ENCODE assay signal across 1 cellular context in the genomic region with DNA sequence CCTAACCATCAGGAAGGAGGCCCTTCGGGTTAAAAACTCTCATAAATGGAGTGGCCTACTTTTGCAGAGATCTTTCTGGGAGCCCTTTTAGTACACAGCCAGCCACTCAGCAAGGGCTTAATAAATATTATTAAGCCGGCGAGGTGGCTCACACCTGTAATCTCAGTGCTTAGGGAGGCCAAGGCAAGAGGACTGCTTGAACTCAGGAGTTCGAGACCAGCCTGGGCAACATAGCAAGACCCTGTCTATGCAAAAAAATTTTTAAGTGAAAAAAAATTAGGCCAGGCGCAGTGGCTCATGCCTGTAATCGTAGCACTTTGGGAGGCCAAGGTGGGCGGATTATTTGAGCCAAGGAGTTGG.
TF ChIP-seq lines count a peak whose summit lies in the region.

No MANE protein-coding gene starts in this region.

TF ChIP-seq in HepG2, 621 proteins besides CTCF, POLR2A, EP300 and RAD21:
- TF ChIP-seq PHF20 (CRISPR knock-in tag; IDR thresholded peaks at IDR 0.05) (no peak), SMAD9 (CRISPR knock-in tag; IDR thresholded peaks at IDR 0.05) (no peak), ZNF33A (CRISPR knock-in tag; IDR thresholded peaks at IDR 0.05; ENCODE audit: borderline replicate concordance) (no peak), MED13 (CRISPR knock-in tag; IDR thresholded peaks at IDR 0.05) (no peak), ZNF564 (CRISPR knock-in tag; IDR thresholded peaks at IDR 0.05) (no peak), POGZ (CRISPR knock-in tag; IDR thresholded peaks at IDR 0.05) (no peak), PRMT3 (CRISPR knock-in tag; IDR thresholded peaks at IDR 0.05; ENCODE audit: borderline replicate concordance, low read depth) (0 out of 2 replicates have a peak, but pooled peaks have one; percentile 53), CENPT (CRISPR knock-in tag; IDR thresholded peaks at IDR 0.05; ENCODE audit: low read depth) (no peak), ZNF121 (CRISPR knock-in tag; IDR thresholded peaks at IDR 0.05) (peak; percentile 6; the same call in 1 of the 2 replicates), NFAT5 (CRISPR knock-in tag; IDR thresholded peaks at IDR 0.05) (no peak), ZC3H13 (CRISPR knock-in tag; IDR thresholded peaks at IDR 0.05) (no peak), DMAP1 (CRISPR knock-in tag; IDR thresholded peaks at IDR 0.05) (0 out of 2 replicates have a peak, but pooled peaks have one; percentile 6), CCDC6 (CRISPR knock-in tag; IDR thresholded peaks at IDR 0.05) (peak; percentile 21; the same call in 1 of the 2 replicates), ZNF317 (CRISPR knock-in tag; IDR thresholded peaks at IDR 0.05) (no peak), JUNB (CRISPR knock-in tag; IDR thresholded peaks at IDR 0.05; ENCODE audit: borderline replicate concordance) (no peak), FOXO1 (CRISPR knock-in tag; IDR thresholded peaks at IDR 0.05) (no peak), ZBTB25 (CRISPR knock-in tag; IDR thresholded peaks at IDR 0.05) (no peak), ZNF207 (IDR thresholded peaks at IDR 0.05; ENCODE audit: borderline replicate concordance) (no peak), ZFP1 (CRISPR knock-in tag; IDR thresholded peaks at IDR 0.05) (no peak), JARID2 (CRISPR knock-in tag; IDR thresholded peaks at IDR 0.05; ENCODE audit: insufficient replicate concordance) (no peak), SP4 (CRISPR knock-in tag; IDR thresholded peaks at IDR 0.05) (no peak), SAFB2 (CRISPR knock-in tag; IDR thresholded peaks at IDR 0.05; ENCODE audit: borderline replicate concordance, low read depth) (no peak), RNF2 (conservative IDR thresholded peaks at IDR 0.05; ENCODE audit: low read depth) (no peak)
- TF ChIP-seq, protein P1, sequence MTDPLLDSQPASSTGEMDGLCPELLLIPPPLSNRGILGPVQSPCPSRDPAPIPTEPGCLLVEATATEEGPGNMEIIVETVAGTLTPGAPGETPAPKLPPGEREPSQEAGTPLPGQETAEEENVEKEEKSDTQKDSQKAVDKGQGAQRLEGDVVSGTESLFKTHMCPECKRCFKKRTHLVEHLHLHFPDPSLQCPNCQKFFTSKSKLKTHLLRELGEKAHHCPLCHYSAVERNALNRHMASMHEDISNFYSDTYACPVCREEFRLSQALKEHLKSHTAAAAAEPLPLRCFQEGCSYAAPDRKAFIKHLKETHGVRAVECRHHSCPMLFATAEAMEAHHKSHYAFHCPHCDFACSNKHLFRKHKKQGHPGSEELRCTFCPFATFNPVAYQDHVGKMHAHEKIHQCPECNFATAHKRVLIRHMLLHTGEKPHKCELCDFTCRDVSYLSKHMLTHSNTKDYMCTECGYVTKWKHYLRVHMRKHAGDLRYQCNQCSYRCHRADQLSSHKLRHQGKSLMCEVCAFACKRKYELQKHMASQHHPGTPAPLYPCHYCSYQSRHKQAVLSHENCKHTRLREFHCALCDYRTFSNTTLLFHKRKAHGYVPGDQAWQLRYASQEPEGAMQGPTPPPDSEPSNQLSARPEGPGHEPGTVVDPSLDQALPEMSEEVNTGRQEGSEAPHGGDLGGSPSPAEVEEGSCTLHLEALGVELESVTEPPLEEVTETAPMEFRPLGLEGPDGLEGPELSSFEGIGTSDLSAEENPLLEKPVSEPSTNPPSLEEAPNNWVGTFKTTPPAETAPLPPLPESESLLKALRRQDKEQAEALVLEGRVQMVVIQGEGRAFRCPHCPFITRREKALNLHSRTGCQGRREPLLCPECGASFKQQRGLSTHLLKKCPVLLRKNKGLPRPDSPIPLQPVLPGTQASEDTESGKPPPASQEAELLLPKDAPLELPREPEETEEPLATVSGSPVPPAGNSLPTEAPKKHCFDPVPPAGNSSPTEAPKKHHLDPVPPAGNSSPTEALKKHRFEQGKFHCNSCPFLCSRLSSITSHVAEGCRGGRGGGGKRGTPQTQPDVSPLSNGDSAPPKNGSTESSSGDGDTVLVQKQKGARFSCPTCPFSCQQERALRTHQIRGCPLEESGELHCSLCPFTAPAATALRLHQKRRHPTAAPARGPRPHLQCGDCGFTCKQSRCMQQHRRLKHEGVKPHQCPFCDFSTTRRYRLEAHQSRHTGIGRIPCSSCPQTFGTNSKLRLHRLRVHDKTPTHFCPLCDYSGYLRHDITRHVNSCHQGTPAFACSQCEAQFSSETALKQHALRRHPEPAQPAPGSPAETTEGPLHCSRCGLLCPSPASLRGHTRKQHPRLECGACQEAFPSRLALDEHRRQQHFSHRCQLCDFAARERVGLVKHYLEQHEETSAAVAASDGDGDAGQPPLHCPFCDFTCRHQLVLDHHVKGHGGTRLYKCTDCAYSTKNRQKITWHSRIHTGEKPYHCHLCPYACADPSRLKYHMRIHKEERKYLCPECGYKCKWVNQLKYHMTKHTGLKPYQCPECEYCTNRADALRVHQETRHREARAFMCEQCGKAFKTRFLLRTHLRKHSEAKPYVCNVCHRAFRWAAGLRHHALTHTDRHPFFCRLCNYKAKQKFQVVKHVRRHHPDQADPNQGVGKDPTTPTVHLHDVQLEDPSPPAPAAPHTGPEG (CRISPR knock-in tag; IDR thresholded peaks at IDR 0.05), result no peak
- TF ChIP-seq, protein P2, sequence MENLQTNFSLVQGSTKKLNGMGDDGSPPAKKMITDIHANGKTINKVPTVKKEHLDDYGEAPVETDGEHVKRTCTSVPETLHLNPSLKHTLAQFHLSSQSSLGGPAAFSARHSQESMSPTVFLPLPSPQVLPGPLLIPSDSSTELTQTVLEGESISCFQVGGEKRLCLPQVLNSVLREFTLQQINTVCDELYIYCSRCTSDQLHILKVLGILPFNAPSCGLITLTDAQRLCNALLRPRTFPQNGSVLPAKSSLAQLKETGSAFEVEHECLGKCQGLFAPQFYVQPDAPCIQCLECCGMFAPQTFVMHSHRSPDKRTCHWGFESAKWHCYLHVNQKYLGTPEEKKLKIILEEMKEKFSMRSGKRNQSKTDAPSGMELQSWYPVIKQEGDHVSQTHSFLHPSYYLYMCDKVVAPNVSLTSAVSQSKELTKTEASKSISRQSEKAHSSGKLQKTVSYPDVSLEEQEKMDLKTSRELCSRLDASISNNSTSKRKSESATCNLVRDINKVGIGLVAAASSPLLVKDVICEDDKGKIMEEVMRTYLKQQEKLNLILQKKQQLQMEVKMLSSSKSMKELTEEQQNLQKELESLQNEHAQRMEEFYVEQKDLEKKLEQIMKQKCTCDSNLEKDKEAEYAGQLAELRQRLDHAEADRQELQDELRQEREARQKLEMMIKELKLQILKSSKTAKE (CRISPR knock-in tag; IDR thresholded peaks at IDR 0.05; ENCODE audit: borderline replicate concordance), result no peak
- TF ChIP-seq, protein P3, sequence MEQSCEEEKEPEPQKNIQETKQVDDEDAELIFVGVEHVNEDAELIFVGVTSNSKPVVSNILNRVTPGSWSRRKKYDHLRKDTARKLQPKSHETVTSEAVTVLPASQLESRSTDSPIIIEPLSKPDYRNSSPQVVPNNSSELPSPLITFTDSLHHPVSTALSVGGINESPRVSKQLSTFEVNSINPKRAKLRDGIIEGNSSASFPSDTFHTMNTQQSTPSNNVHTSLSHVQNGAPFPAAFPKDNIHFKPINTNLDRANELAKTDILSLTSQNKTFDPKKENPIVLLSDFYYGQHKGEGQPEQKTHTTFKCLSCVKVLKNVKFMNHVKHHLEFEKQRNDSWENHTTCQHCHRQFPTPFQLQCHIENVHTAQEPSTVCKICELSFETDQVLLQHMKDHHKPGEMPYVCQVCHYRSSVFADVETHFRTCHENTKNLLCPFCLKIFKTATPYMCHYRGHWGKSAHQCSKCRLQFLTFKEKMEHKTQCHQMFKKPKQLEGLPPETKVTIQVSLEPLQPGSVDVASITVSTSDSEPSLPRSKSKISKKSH (CRISPR knock-in tag; IDR thresholded peaks at IDR 0.05; ENCODE audit: borderline replicate concordance), result no peak
- TF ChIP-seq, protein P4, sequence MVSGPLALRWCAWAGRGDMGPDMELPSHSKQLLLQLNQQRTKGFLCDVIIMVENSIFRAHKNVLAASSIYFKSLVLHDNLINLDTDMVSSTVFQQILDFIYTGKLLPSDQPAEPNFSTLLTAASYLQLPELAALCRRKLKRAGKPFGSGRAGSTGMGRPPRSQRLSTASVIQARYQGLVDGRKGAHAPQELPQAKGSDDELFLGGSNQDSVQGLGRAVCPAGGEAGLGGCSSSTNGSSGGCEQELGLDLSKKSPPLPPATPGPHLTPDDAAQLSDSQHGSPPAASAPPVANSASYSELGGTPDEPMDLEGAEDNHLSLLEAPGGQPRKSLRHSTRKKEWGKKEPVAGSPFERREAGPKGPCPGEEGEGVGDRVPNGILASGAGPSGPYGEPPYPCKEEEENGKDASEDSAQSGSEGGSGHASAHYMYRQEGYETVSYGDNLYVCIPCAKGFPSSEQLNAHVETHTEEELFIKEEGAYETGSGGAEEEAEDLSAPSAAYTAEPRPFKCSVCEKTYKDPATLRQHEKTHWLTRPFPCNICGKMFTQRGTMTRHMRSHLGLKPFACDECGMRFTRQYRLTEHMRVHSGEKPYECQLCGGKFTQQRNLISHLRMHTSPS (CRISPR knock-in tag; IDR thresholded peaks at IDR 0.05; ENCODE audit: low read depth), result no peak
- TF ChIP-seq, protein P5, sequence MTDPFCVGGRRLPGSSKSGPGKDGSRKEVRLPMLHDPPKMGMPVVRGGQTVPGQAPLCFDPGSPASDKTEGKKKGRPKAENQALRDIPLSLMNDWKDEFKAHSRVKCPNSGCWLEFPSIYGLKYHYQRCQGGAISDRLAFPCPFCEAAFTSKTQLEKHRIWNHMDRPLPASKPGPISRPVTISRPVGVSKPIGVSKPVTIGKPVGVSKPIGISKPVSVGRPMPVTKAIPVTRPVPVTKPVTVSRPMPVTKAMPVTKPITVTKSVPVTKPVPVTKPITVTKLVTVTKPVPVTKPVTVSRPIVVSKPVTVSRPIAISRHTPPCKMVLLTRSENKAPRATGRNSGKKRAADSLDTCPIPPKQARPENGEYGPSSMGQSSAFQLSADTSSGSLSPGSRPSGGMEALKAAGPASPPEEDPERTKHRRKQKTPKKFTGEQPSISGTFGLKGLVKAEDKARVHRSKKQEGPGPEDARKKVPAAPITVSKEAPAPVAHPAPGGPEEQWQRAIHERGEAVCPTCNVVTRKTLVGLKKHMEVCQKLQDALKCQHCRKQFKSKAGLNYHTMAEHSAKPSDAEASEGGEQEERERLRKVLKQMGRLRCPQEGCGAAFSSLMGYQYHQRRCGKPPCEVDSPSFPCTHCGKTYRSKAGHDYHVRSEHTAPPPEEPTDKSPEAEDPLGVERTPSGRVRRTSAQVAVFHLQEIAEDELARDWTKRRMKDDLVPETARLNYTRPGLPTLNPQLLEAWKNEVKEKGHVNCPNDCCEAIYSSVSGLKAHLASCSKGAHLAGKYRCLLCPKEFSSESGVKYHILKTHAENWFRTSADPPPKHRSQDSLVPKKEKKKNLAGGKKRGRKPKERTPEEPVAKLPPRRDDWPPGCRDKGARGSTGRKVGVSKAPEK (CRISPR knock-in tag; IDR thresholded peaks at IDR 0.05; ENCODE audit: borderline replicate concordance), result no peak
